9 cellular contexts compared by ENCODE assay signal in the genomic region with DNA sequence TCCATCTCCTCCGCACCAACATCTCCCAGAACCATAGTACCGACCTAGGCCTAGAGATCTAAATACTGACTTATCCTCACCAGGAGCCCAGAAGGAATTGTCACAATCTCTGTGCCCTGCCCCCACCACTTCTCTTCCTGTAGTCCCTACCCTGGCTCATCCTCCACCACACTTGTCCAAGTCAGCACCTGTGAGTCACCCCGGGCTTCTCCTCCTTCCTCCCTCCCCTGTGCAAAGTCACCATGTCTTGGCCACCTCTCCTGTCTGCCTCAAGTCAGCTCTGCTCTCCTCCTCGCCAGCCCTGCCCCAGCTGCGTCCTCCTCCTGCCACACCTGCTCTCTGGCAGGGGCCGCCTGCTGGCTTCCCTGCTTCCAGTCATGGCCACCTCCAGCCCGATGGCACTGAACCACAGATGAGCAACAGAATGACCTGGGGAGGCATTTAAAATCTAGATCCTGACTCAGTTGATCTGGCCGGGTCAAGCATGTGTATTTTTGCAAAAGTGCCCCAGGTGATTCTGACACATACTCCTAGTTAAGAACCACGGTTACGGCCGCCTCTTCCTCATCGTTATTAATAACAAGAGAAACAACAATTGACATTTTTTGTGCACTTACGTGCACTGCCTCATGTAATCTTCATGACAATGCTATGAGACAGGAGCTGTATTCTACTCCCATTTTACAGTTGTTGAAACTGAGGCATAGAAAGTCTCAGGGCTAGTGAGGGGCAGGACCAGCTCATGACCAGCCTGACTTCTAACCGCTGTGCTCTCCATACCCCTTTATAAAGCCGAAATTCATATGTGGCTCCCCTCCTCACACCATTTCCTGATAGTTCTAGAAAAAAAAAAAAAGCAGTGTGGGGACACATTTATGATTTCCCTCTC. TPM values are rescaled to one million over a fixed set of nuclear protein-coding genes. Genes with fewer than 3 reads are reported as not detected.
DNase-seq lines count a peak whose midpoint lies in the region; ATAC-seq and TF ChIP-seq lines count a peak whose summit lies in the region.
"Had no signal": no experiment of that assay in that cellular context is flagged by ENCODE, and none has a peak within 500 bp of the region (broad histone marks: within the 10 kb centered on the region; RNA-seq: fewer than 3 reads in every experiment).

No MANE protein-coding gene starts in this region.

- H3K4me3 Mint-ChIP-seq in activated naive CD4-positive, alpha-beta T cell treated with anti-CD3 and anti-CD28 coated beads for 36 hours, result no peak overlapping the region
- H3K4me3 Mint-ChIP-seq in WTC11, result no peak overlapping the region

- ATAC-seq in WTC11 (peak; percentile 9; the same call in 1 of the 2 replicates), GM21529 (IDR thresholded peaks at IDR 0.05; ENCODE audit: unreplicated experiment) (no peak), HG03565 (IDR thresholded peaks at IDR 0.05; ENCODE audit: unreplicated experiment) (no peak)

- peaks cover 8% of the 10 kb centered on the region for H3K36me3 Mint-ChIP-seq in activated naive CD4-positive, alpha-beta T cell treated with anti-CD3 and anti-CD28 coated beads for 36 hours (ENCODE audit: low read depth)
- H3K36me3 Mint-ChIP-seq in WTC11, result no peaks in the 10 kb centered on the region

- H3K9me3 Mint-ChIP-seq in activated naive CD4-positive, alpha-beta T cell treated with anti-CD3 and anti-CD28 coated beads for 36 hours, result no peaks in the 10 kb centered on the region
- H3K9me3 Mint-ChIP-seq in WTC11, result no peaks in the 10 kb centered on the region

- peak; percentile 42 for DNase-seq in activated naive CD4-positive, alpha-beta T cell treated with anti-CD3 and anti-CD28 coated beads for 36 hours
- DNase-seq in activated naive CD4-positive, alpha-beta T cell treated with Interleukin-2 at 50 U/mL for 16 hours, result no peak
- no peak for DNase-seq in WTC11 (ENCODE audit: low spot score)
- peak; percentile 57 for DNase-seq in iPS-NIHi7 (ENCODE audit: extremely low spot score)
- DNase-seq in stromal cell of bone marrow (ENCODE audit: low read depth), result peak; percentile 13
- DNase-seq in activated gamma-delta T cell (lab: John Stamatoyannopoulos, UW), result no peak
- DNase-seq: NCI-H2171 treated with DMSO at 0.1 percent for 48 hours had no signal

- peaks cover 12% of the 10 kb centered on the region for H3K4me1 Mint-ChIP-seq in activated naive CD4-positive, alpha-beta T cell treated with anti-CD3 and anti-CD28 coated beads for 36 hours (ENCODE audit: low read depth)
- H3K4me1 Mint-ChIP-seq in WTC11, result peaks cover 33% of the 10 kb centered on the region

- no peak overlapping the region for H3K27ac Mint-ChIP-seq in activated naive CD4-positive, alpha-beta T cell treated with anti-CD3 and anti-CD28 coated beads for 36 hours
- peak overlapping the region; percentile 61 for H3K27ac Mint-ChIP-seq in WTC11

- CTCF ChIA-PET in activated naive CD4-positive, alpha-beta T cell treated with anti-CD3 and anti-CD28 coated beads for 36 hours (lab: Charles Lee), result no interaction called here
- CTCF ChIA-PET in WTC11 (lab: Charles Lee), result interaction anchor here (0.7 to 2.7 kb wide), 4 partner anchors 52 to 149 kb away, joined by 3 to 8 read pairs (median 3); no protein-coding TSS in a partner anchor

- H3K27me3 Mint-ChIP-seq in activated naive CD4-positive, alpha-beta T cell treated with anti-CD3 and anti-CD28 coated beads for 36 hours (ENCODE audit: low read depth), result no peaks in the 10 kb centered on the region
- H3K27me3 Mint-ChIP-seq in WTC11 (ENCODE audit: low read depth), result no peaks in the 10 kb centered on the region

- intact Hi-C loops in activated naive CD4-positive, alpha-beta T cell treated with anti-CD3 and anti-CD28 coated beads for 36 hours (cut with micrococcal nuclease), result no loop called here

- TF ChIP-seq CTCF in WTC11 (IDR thresholded peaks at IDR 0.05), result no peak

- POLR2A ChIA-PET in WTC11 (lab: Charles Lee), result interaction anchor here (0.9 kb wide), 1 partner anchor 19 kb away, joined by 3 read pairs; no protein-coding TSS in a partner anchor

TF ChIP-seq in WTC11, 78 proteins besides CTCF, POLR2A, EP300 and RAD21:
- TF ChIP-seq, protein P1, sequence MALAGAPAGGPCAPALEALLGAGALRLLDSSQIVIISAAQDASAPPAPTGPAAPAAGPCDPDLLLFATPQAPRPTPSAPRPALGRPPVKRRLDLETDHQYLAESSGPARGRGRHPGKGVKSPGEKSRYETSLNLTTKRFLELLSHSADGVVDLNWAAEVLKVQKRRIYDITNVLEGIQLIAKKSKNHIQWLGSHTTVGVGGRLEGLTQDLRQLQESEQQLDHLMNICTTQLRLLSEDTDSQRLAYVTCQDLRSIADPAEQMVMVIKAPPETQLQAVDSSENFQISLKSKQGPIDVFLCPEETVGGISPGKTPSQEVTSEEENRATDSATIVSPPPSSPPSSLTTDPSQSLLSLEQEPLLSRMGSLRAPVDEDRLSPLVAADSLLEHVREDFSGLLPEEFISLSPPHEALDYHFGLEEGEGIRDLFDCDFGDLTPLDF (CRISPR knock-in tag; IDR thresholded peaks at IDR 0.05), result no peak
- TF ChIP-seq ZNF232 (CRISPR knock-in tag; IDR thresholded peaks at IDR 0.05) (no peak), MYBL2 (CRISPR knock-in tag; IDR thresholded peaks at IDR 0.05) (no peak), NR1H2 (CRISPR knock-in tag; IDR thresholded peaks at IDR 0.05) (no peak), FOXK1 (CRISPR knock-in tag; IDR thresholded peaks at IDR 0.05) (no peak), NFYB (CRISPR knock-in tag; conservative IDR thresholded peaks at IDR 0.05; ENCODE audit: low read depth) (no peak), TCF7 (CRISPR knock-in tag; IDR thresholded peaks at IDR 0.05; ENCODE audit: low read depth) (no peak), TEAD4 (CRISPR knock-in tag; IDR thresholded peaks at IDR 0.05) (no peak), ATF1 (CRISPR knock-in tag; IDR thresholded peaks at IDR 0.05) (no peak)
- TF ChIP-seq, protein P2, sequence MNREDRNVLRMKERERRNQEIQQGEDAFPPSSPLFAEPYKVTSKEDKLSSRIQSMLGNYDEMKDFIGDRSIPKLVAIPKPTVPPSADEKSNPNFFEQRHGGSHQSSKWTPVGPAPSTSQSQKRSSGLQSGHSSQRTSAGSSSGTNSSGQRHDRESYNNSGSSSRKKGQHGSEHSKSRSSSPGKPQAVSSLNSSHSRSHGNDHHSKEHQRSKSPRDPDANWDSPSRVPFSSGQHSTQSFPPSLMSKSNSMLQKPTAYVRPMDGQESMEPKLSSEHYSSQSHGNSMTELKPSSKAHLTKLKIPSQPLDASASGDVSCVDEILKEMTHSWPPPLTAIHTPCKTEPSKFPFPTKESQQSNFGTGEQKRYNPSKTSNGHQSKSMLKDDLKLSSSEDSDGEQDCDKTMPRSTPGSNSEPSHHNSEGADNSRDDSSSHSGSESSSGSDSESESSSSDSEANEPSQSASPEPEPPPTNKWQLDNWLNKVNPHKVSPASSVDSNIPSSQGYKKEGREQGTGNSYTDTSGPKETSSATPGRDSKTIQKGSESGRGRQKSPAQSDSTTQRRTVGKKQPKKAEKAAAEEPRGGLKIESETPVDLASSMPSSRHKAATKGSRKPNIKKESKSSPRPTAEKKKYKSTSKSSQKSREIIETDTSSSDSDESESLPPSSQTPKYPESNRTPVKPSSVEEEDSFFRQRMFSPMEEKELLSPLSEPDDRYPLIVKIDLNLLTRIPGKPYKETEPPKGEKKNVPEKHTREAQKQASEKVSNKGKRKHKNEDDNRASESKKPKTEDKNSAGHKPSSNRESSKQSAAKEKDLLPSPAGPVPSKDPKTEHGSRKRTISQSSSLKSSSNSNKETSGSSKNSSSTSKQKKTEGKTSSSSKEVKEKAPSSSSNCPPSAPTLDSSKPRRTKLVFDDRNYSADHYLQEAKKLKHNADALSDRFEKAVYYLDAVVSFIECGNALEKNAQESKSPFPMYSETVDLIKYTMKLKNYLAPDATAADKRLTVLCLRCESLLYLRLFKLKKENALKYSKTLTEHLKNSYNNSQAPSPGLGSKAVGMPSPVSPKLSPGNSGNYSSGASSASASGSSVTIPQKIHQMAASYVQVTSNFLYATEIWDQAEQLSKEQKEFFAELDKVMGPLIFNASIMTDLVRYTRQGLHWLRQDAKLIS (CRISPR knock-in tag; IDR thresholded peaks at IDR 0.05; ENCODE audit: borderline replicate concordance), result no peak
- TF ChIP-seq, protein P3, sequence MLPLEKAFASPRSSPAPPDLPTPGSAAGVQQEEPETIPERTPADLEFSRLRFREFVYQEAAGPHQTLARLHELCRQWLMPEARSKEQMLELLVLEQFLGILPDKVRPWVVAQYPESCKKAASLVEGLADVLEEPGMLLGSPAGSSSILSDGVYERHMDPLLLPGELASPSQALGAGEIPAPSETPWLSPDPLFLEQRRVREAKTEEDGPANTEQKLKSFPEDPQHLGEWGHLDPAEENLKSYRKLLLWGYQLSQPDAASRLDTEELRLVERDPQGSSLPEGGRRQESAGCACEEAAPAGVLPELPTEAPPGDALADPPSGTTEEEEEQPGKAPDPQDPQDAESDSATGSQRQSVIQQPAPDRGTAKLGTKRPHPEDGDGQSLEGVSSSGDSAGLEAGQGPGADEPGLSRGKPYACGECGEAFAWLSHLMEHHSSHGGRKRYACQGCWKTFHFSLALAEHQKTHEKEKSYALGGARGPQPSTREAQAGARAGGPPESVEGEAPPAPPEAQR (CRISPR knock-in tag; IDR thresholded peaks at IDR 0.05), result no peak

RNA-seq across cellular contexts. Expression of a gene that starts 36.1 kb away (rescaled TPM):
- under 1 TPM; 0.41 to 0.59 TPM for total RNA-seq in activated naive CD4-positive, alpha-beta T cell treated with anti-CD3 and anti-CD28 coated beads for 36 hours
- 0.73 to 1.3 TPM (median 1.1 TPM) in 3 replicates for total RNA-seq in WTC11 (2021)

Comparison
In these comparisons a context has a peak if more than half of its experiments do, and no peak if none do; other contexts are left out.
1. DNase-seq: peak in activated naive CD4-positive, alpha-beta T cell treated with anti-CD3 and anti-CD28 coated beads for 36 hours (single experiment), iPS-NIHi7 (single experiment) and stromal cell of bone marrow (single experiment); none in activated naive CD4-positive, alpha-beta T cell treated with Interleukin-2 at 50 U/mL for 16 hours (single experiment), WTC11 (single experiment) and activated gamma-delta T cell (single experiment).